ENCODE assay signal across 8 cellular contexts in the genomic region with DNA sequence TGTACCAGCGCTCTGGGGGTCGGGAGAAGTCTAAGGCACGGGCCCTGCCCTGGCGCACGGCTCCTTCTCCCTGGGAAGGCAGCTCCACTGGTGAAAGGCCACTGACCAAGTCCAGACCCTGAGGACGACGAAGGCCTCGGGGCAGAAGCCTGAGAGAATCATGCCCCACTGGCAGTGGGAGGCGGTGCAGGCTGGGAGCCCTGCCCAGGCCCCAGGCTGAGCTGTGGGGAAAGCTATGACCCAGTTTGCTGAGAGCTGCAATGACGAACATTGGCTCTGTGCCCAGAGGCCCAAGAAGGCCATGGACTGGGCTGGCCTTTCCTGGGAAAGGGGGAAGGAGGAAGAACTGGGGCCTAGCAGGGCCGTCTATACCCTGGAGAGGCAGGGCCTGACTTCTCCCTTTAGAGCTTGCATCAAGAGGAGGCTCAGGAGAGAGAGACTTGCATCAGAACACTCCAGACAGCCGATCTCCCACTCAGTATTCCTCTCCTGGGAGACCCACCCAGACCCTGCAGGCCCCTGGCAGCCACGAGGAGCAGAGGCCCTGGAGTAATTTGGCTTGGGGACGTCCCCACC. TPM values are rescaled to one million over a fixed set of nuclear protein-coding genes. Genes with fewer than 3 reads are reported as not detected.
DNase-seq lines count a peak whose midpoint lies in the region; ATAC-seq, FAIRE-seq and TF ChIP-seq lines count a peak whose summit lies in the region.

No MANE protein-coding gene starts in this region.

- no CpG with 5 or more reads among the region's 14 CpGs for WGBS in neuronal stem cell (ENCODE audit: extremely low coverage in 2 of 2, insufficient read length in 2 of 2, insufficient replicate concordance in 1 of 2), 2 donors

- POLR2A ChIA-PET in AG04449 (lab: Yijun Ruan, JAX), result interaction anchor here (1.1 to 3.7 kb wide), 5 partner anchors 13 to 170 kb away, joined by 4 to 62 read pairs (median 5); a partner anchor contains a TSS

- peaks cover 10% of the 10 kb centered on the region for H3K36me3 Mint-ChIP-seq in T-helper 17 cell (ENCODE audit: low read depth)

- peaks cover 17 to 39% of the 10 kb centered on the region in 2 donors for H3K4me1 ChIP-seq in neuronal stem cell (ENCODE audit: control insufficient read depth in 2 of 2, insufficient read depth in 1 of 2, low read depth in 1 of 2, low read length in 2 of 2)

- no peak overlapping the region for H3K4me3 Mint-ChIP-seq in T-helper 17 cell

- no peaks in the 10 kb centered on the region for H3K79me1 ChIP-seq in neuronal stem cell (ENCODE audit: low read depth, low read length)

- H3K27ac Mint-ChIP-seq in T-helper 17 cell, result no peak overlapping the region

- H2BK12ac ChIP-seq in neuronal stem cell (ENCODE audit: low read length), result no peak overlapping the region

- H3K9me3 ChIP-seq in T-helper 17 cell (ENCODE audit: control insufficient read depth, low read length, poor library complexity, severe bottlenecking) (no peaks in the 10 kb centered on the region), neuronal stem cell (replicated peaks in 1 of 2; ENCODE audit: control insufficient read depth in 2 of 2, insufficient read depth in 1 of 2, low read depth in 1 of 2, low read length in 2 of 2) (no peaks in the 10 kb centered on the region)

- no peak overlapping the region for H3K9ac ChIP-seq in neuronal stem cell (ENCODE audit: low read depth, low read length, poor library complexity)

- H3K4me1 Mint-ChIP-seq in T-helper 17 cell, result peaks cover 2% of the 10 kb centered on the region

- no peak overlapping the region for H4K8ac ChIP-seq in neuronal stem cell (ENCODE audit: low read depth, low read length)

- no peak overlapping the region for H3K27ac ChIP-seq in neuronal stem cell (replicated peaks; ENCODE audit: low read length)

- no peaks in the 10 kb centered on the region for H3K27me3 ChIP-seq in neuronal stem cell (ENCODE audit: control insufficient read depth in 3 of 3, insufficient read depth in 3 of 3, low read depth in 1 of 3, low read length in 3 of 3)

- no peak overlapping the region for H4K91ac ChIP-seq in neuronal stem cell (ENCODE audit: low read depth, low read length, poor library complexity)

- CTCF ChIA-PET in AG04449 (lab: Yijun Ruan, JAX), result interaction anchor here (0.9 to 5.2 kb wide), 25 partner anchors 10 to 239 kb away, joined by 3 to 25 read pairs (median 5); a partner anchor contains a TSS

- H2AK5ac ChIP-seq in neuronal stem cell (ENCODE audit: low read depth, low read length), result no peak overlapping the region

- ATAC-seq in T-helper 17 cell (peak; percentile 14), HG02840 (IDR thresholded peaks at IDR 0.05; ENCODE audit: low FRiP score, unreplicated experiment) (no peak), GM18858 (IDR thresholded peaks at IDR 0.05; ENCODE audit: unreplicated experiment) (no peak)

- H3K4me3 ChIP-seq in AG04449 (ENCODE audit: low read depth, low read length), result no peak overlapping the region
- H3K4me3 ChIP-seq in fibroblast of the aortic adventitia (ENCODE audit: low read depth, low read length), result no peak overlapping the region
- H3K4me3 ChIP-seq in neuronal stem cell (ENCODE audit: low read length in 2 of 2), result no peak overlapping the region

- peak; percentile 87 for FAIRE-seq in H54 (lab: Jason Lieb, UNC)

- H2BK15ac ChIP-seq in neuronal stem cell (ENCODE audit: low read length), result no peak overlapping the region

- peaks cover 1 to 13% of the 10 kb centered on the region in 2 donors for H3K36me3 ChIP-seq in neuronal stem cell (replicated peaks in 1 of 2; ENCODE audit: control insufficient read depth in 2 of 2, insufficient read depth in 2 of 2, low read length in 2 of 2)

- no peak overlapping the region for H2BK120ac ChIP-seq in neuronal stem cell (ENCODE audit: low read depth, low read length)

- H2AFZ ChIP-seq in neuronal stem cell (ENCODE audit: low read length), result no peak overlapping the region

- peak overlapping the region; percentile 81 for H3K18ac ChIP-seq in neuronal stem cell (ENCODE audit: low read length)

- H2BK5ac ChIP-seq in neuronal stem cell (ENCODE audit: low read length), result no peak overlapping the region

- H3K4me2 ChIP-seq in neuronal stem cell (ENCODE audit: insufficient read depth, low read length, poor library complexity, severe bottlenecking), result no peak overlapping the region

- H3K23ac ChIP-seq in neuronal stem cell (ENCODE audit: low read depth, low read length, poor library complexity), result no peak overlapping the region

- no peak for TF ChIP-seq POLR2A in H54 (IDR thresholded peaks at IDR 0.05; ENCODE audit: low read depth, low read length)

- DNase-seq in AG04449 (ENCODE audit: low read depth, low spot score), result peak; percentile 95
- peak; percentile 97 for DNase-seq in H54 (ENCODE audit: insufficient read length, low spot score)
- DNase-seq in T-helper 17 cell, result no peak
- peak; percentile 100 for DNase-seq in fibroblast of the aortic adventitia (ENCODE audit: low read depth)
- DNase-seq in neuronal stem cell (ENCODE audit: low spot score), result no peak
- no peak for DNase-seq in NK-92 (lab: John Stamatoyannopoulos, UW; ENCODE audit: unreplicated experiment)

- H3K27me3 Mint-ChIP-seq in T-helper 17 cell, result no peaks in the 10 kb centered on the region

- H3K14ac ChIP-seq in neuronal stem cell (ENCODE audit: low read length), result no peak overlapping the region

- H3K4ac ChIP-seq in neuronal stem cell (ENCODE audit: low read length), result no peak overlapping the region

- TF ChIP-seq CTCF in AG04449 (IDR thresholded peaks at IDR 0.05; ENCODE audit: insufficient read depth, low read length, missing control alignments) (peak; percentile 59), fibroblast of the aortic adventitia (IDR thresholded peaks at IDR 0.05; ENCODE audit: insufficient read depth, low read length) (peak; percentile 74)

RNA-seq across cellular contexts. Expression of a gene that starts 32.9 kb away (rescaled TPM):
- total RNA-seq in T-helper 17 cell, result 10 to 100 TPM; 12.8 to 13.7 TPM
- 23.0 and 28.4 TPM in 2 replicates for total RNA-seq in fibroblast of the aortic adventitia (ENCODE audit: low replicate concordance)
- polyA plus RNA-seq in neuronal stem cell (2013, experiment 1 of 2), result 13.1 TPM
- 12.9 TPM for polyA plus RNA-seq in neuronal stem cell (2013, experiment 2 of 2)

RNA-seq across cellular contexts. Expression of a gene that starts 49.0 kb away (rescaled TPM):
- total RNA-seq in T-helper 17 cell (under 1 TPM; 0.16 to 0.72 TPM), fibroblast of the aortic adventitia (ENCODE audit: low replicate concordance) (under 0.01 TPM in 1 of 2 replicates, not detected in the other)
- polyA plus RNA-seq in neuronal stem cell (2013, experiment 1 of 2), result 0.04 TPM
- 0.06 TPM for polyA plus RNA-seq in neuronal stem cell (2013, experiment 2 of 2)

Comparison
In these comparisons a context has a peak if more than half of its experiments do, and no peak if none do; other contexts are left out.
1. DNase-seq: peak in AG04449 (single experiment), H54 (single experiment) and fibroblast of the aortic adventitia (single experiment); none in T-helper 17 cell (0 of 3), neuronal stem cell (single experiment) and NK-92 (single experiment).